1 cellular context compared by ENCODE assay signal in genomic region chr16:84414789-84415326, GRCh38.
TF ChIP-seq lines count a peak whose summit lies in the region.

No MANE protein-coding gene starts in this region.

TF ChIP-seq in HepG2, 621 proteins besides CTCF, POLR2A, EP300 and RAD21 (continued from another document):
- peak; percentile 99 for TF ChIP-seq THRA (CRISPR knock-in tag; IDR thresholded peaks at IDR 0.05; ENCODE audit: borderline replicate concordance)
- peak; percentile 79; the same call in 1 of the 2 replicates for TF ChIP-seq ZSCAN12 (CRISPR knock-in tag; IDR thresholded peaks at IDR 0.05)
- peak; percentile 60; the same call in 1 of the 2 replicates for TF ChIP-seq TBX2 (CRISPR knock-in tag; IDR thresholded peaks at IDR 0.05; ENCODE audit: borderline replicate concordance)
- peak; percentile 45; the same call in 1 of the 2 replicates for TF ChIP-seq YEATS2 (CRISPR knock-in tag; IDR thresholded peaks at IDR 0.05; ENCODE audit: borderline replicate concordance)
- peak; percentile 64; the same call in 1 of the 2 replicates for TF ChIP-seq TCF7 (IDR thresholded peaks at IDR 0.05; ENCODE audit: low read depth)
- TF ChIP-seq ZMYM4 (CRISPR knock-in tag; IDR thresholded peaks at IDR 0.05) = peak; percentile 76
- peak; percentile 62; the same call in 1 of the 2 replicates for TF ChIP-seq TEF (CRISPR knock-in tag; IDR thresholded peaks at IDR 0.05)
- peak; percentile 82 for TF ChIP-seq ZNF264 (CRISPR knock-in tag; IDR thresholded peaks at IDR 0.05)
- TF ChIP-seq RFX1 (IDR thresholded peaks at IDR 0.05) = no peak
